Comparison of ENCODE assay signal across 20 cellular contexts in the genomic region with DNA sequence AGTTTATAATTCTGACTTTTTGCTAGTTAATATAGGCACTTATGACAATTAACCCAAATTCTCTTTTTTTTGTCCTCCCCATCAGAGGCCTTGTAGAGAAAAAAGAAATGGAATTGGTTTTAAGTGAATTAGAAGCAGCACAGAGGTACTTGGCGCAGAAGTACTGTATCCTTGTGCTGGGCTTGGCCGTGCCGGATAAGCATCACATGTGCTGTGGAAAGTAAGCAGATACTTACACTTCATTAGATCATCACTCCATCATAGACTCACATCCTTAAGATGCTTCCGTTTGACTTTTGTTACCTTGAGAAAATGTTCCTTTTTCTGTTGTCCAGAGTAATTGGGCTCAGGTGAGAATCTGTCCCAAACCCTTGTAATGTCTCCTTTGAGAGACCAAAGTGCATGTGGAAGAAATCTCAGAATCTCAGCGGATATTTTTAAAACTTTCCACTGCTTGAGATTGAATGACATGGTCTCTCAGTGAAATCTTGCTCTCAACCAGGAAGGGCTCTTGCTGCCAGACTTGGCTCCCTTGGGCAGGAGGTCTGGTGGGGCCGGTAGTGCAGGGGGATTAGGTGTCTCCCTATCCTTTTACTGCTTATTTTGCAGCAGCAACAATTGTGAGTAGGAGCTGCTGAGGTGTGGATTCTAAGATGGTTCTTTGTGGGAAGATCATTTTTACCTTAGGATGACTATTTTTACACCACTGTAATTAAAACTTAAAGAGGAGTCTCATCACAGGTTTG. TPM values are rescaled to one million over a fixed set of nuclear protein-coding genes. Genes with fewer than 3 reads are reported as not detected.
"Had no signal": no experiment of that assay in that cellular context is flagged by ENCODE, and none has a peak within 500 bp of the region (broad histone marks: within the 10 kb centered on the region; RNA-seq: fewer than 3 reads in every experiment).

No MANE protein-coding gene starts in this region.

- H3K9me3 ChIP-seq: breast epithelium, thyroid gland had no signal

- H3K27me3 Mint-ChIP-seq: activated naive CD8-positive, alpha-beta T cell treated with anti-CD3 and anti-CD28 coated beads for 36 hours; stimulated activated naive B cell treated with anti-CD40 and anti-IgM and Interleukin-4, amounts not matched to agents 10 μg/mL and 1 μg/mL and 100 μg/mL, for 72 hours; T-cell had no signal

- FAIRE-seq: TTC549 had no signal

- H3K4me1 ChIP-seq: breast epithelium had no signal

- H3K4me3 Mint-ChIP-seq: activated naive CD8-positive, alpha-beta T cell treated with anti-CD3 and anti-CD28 coated beads for 36 hours; endodermal cell; memory B cell; nephron progenitor cell; stimulated activated naive B cell treated with anti-CD40 and anti-IgM and Interleukin-4, amounts not matched to agents 10 μg/mL and 1 μg/mL and 100 μg/mL, for 72 hours; T-cell had no signal

- DNase-seq: activated CD4-positive, alpha-beta T cell treated with anti-CD3 and anti-CD28 coated beads for 1 hour; activated naive CD8-positive, alpha-beta T cell treated with anti-CD3 and anti-CD28 coated beads for 36 hours; activated T-cell treated with anti-CD3 and anti-CD28 coated beads, Interleukin-2, amount 50 U/mL, for 1 hour; endodermal cell; foreskin melanocyte; hypothalamus; nephron progenitor cell; nucleus accumbens; stimulated activated CD4-positive, alpha-beta T cell treated with anti-CD3 and anti-CD28 coated beads, Interleukin-2, amount 100 ng/mL, for 48 hours; stimulated activated CD8-positive, alpha-beta memory T cell treated with anti-CD3 and anti-CD28 coated beads, Interleukin-4, amount 100 ng/mL, for 48 hours; stimulated activated naive B cell treated with anti-CD40 and anti-IgM and Interleukin-4, amounts not matched to agents 10 μg/mL and 1 μg/mL and 100 μg/mL, for 72 hours; T-cell; thyroid gland; WERI-Rb-1 had no signal

- H3K9me3 Mint-ChIP-seq: activated naive CD8-positive, alpha-beta T cell treated with anti-CD3 and anti-CD28 coated beads for 36 hours; endodermal cell; memory B cell; nephron progenitor cell; stimulated activated naive B cell treated with anti-CD40 and anti-IgM and Interleukin-4, amounts not matched to agents 10 μg/mL and 1 μg/mL and 100 μg/mL, for 72 hours; T-cell had no signal

- H3K36me3 Mint-ChIP-seq: activated naive CD8-positive, alpha-beta T cell treated with anti-CD3 and anti-CD28 coated beads for 36 hours; memory B cell; stimulated activated naive B cell treated with anti-CD40 and anti-IgM and Interleukin-4, amounts not matched to agents 10 μg/mL and 1 μg/mL and 100 μg/mL, for 72 hours; T-cell had no signal

- H3K27ac ChIP-seq: breast epithelium, coronary artery, epithelial cell of prostate, thyroid gland, WERI-Rb-1 had no signal

- H3K36me3 ChIP-seq: breast epithelium, thyroid gland, WERI-Rb-1 had no signal

- H3K4me3 ChIP-seq: breast epithelium, coronary artery, thyroid gland had no signal

- H3K27ac Mint-ChIP-seq: activated naive CD8-positive, alpha-beta T cell treated with anti-CD3 and anti-CD28 coated beads for 36 hours; endodermal cell; memory B cell; nephron progenitor cell; stimulated activated naive B cell treated with anti-CD40 and anti-IgM and Interleukin-4, amounts not matched to agents 10 μg/mL and 1 μg/mL and 100 μg/mL, for 72 hours; T-cell had no signal

- ATAC-seq: sciatic nerve; stimulated activated naive B cell treated with anti-CD40 and anti-IgM and Interleukin-4, amounts not matched to agents 10 μg/mL and 1 μg/mL and 100 μg/mL, for 72 hours; T-cell had no signal

- H3K4me1 Mint-ChIP-seq: activated naive CD8-positive, alpha-beta T cell treated with anti-CD3 and anti-CD28 coated beads for 36 hours; memory B cell; stimulated activated naive B cell treated with anti-CD40 and anti-IgM and Interleukin-4, amounts not matched to agents 10 μg/mL and 1 μg/mL and 100 μg/mL, for 72 hours; T-cell had no signal

- H3K27me3 ChIP-seq: breast epithelium, thyroid gland had no signal

RNA-seq across cellular contexts. Expression of a gene that starts 24.8 kb away (rescaled TPM):
- total RNA-seq: T-cell had no signal
